In the genomic region with DNA sequence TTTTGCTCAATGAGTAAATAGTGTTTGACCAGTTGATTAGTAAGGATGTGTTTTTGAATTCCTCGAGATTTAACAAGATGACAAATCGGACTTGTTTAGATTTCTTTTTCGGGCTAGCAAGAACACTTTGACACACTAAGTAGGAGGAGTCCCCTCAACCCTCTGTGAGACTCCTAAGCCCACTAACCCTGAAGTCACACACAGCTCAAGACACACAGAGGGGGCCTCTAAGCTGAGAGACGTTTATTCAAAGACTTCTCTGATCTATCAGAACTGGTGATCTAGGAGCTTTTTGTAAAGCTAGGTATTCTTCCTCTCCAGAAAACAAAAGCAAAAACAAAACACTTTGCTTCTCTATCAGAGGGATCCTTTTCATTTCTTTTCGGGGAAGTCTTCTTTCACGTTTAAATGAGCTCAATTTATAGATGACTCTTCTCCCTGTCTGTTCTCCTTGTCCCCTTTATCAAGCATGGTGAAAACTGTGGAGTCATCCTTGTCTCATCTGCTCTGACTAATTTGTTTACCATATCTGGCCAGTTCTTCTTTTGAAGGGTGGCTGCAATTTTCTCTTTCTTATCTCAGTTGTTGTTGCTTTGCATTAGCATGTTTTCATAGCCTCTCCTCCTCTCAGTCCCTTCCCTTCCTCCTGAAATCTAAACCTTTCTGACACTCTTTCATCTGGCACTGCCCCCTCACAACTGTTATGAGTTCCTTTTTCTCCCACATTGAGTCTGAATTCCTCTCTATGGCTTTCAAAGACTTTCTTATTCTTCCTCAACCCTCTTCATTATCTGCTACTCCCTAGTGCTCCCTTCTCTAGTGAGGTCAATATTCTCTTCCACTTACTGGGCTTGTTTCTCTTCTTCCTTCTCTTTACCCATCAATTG, we compare ENCODE assay signal across 1 cellular context.
TF ChIP-seq lines count a peak whose summit lies in the region.

No MANE protein-coding gene starts in this region.

TF ChIP-seq in WTC11, 78 proteins besides CTCF, POLR2A, EP300 and RAD21 (continued from another document):
- TF ChIP-seq, protein P1, sequence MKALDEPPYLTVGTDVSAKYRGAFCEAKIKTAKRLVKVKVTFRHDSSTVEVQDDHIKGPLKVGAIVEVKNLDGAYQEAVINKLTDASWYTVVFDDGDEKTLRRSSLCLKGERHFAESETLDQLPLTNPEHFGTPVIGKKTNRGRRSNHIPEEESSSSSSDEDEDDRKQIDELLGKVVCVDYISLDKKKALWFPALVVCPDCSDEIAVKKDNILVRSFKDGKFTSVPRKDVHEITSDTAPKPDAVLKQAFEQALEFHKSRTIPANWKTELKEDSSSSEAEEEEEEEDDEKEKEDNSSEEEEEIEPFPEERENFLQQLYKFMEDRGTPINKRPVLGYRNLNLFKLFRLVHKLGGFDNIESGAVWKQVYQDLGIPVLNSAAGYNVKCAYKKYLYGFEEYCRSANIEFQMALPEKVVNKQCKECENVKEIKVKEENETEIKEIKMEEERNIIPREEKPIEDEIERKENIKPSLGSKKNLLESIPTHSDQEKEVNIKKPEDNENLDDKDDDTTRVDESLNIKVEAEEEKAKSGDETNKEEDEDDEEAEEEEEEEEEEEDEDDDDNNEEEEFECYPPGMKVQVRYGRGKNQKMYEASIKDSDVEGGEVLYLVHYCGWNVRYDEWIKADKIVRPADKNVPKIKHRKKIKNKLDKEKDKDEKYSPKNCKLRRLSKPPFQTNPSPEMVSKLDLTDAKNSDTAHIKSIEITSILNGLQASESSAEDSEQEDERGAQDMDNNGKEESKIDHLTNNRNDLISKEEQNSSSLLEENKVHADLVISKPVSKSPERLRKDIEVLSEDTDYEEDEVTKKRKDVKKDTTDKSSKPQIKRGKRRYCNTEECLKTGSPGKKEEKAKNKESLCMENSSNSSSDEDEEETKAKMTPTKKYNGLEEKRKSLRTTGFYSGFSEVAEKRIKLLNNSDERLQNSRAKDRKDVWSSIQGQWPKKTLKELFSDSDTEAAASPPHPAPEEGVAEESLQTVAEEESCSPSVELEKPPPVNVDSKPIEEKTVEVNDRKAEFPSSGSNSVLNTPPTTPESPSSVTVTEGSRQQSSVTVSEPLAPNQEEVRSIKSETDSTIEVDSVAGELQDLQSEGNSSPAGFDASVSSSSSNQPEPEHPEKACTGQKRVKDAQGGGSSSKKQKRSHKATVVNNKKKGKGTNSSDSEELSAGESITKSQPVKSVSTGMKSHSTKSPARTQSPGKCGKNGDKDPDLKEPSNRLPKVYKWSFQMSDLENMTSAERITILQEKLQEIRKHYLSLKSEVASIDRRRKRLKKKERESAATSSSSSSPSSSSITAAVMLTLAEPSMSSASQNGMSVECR (CRISPR knock-in tag; IDR thresholded peaks at IDR 0.05; ENCODE audit: borderline replicate concordance) = no peak
- TF ChIP-seq, protein P2, sequence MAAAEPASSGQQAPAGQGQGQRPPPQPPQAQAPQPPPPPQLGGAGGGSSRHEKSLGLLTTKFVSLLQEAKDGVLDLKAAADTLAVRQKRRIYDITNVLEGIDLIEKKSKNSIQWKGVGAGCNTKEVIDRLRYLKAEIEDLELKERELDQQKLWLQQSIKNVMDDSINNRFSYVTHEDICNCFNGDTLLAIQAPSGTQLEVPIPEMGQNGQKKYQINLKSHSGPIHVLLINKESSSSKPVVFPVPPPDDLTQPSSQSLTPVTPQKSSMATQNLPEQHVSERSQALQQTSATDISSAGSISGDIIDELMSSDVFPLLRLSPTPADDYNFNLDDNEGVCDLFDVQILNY (CRISPR knock-in tag; IDR thresholded peaks at IDR 0.05) = no peak
- TF ChIP-seq MYBL2 (CRISPR knock-in tag; IDR thresholded peaks at IDR 0.05) = no peak
- no peak for TF ChIP-seq EMX1 (CRISPR knock-in tag; IDR thresholded peaks at IDR 0.05)
